Comparison of ENCODE assay signal across 21 cellular contexts in genomic region chr20:63758152-63758551, GRCh38. TPM values are rescaled to one million over a fixed set of nuclear protein-coding genes. Genes with fewer than 3 reads are reported as not detected.
DNase-seq lines count a peak whose midpoint lies in the region; ATAC-seq, FAIRE-seq and TF ChIP-seq lines count a peak whose summit lies in the region.
"Had no signal": no experiment of that assay in that cellular context is flagged by ENCODE, and none has a peak within 500 bp of the region (broad histone marks: within the 10 kb centered on the region; RNA-seq: fewer than 3 reads in every experiment).

No MANE protein-coding gene starts in this region.

- TF ChIP-seq CTCF in natural killer cell (IDR thresholded peaks at IDR 0.05) (no peak), astrocyte (IDR thresholded peaks at IDR 0.05; ENCODE audit: insufficient read depth, low read depth, low read length) (no peak), neural progenitor cell (IDR thresholded peaks at IDR 0.05) (no peak)

- H3K9ac ChIP-seq in astrocyte (ENCODE audit: low read length) = no peak overlapping the region
- no peak overlapping the region for H3K9ac ChIP-seq in neural progenitor cell

- H2AFZ ChIP-seq in astrocyte (ENCODE audit: low read depth, low read length) (no peak overlapping the region), neural progenitor cell (replicated peaks) (no peak overlapping the region)

- H3K4me3 ChIP-seq in astrocyte (ENCODE audit: insufficient read depth, low read depth, low read length) = no peak overlapping the region
- H3K4me3 ChIP-seq in neural progenitor cell = no peak overlapping the region
- H3K4me3 ChIP-seq: HAP-1 had no signal

- no peak for FAIRE-seq in astrocyte (lab: Jason Lieb, UNC)
- FAIRE-seq: A204.1, D721Med, G401.6, GM12891 had no signal

- H4K20me1 ChIP-seq in astrocyte (ENCODE audit: insufficient read depth, low read length) = peaks cover 3% of the 10 kb centered on the region
- H4K20me1 ChIP-seq in neural progenitor cell (ENCODE audit: low read depth) = no peaks in the 10 kb centered on the region

- H3K4me2 ChIP-seq in astrocyte (ENCODE audit: low read length) (no peak overlapping the region), neural progenitor cell (no peak overlapping the region)

- H3K9me3 ChIP-seq in astrocyte (ENCODE audit: insufficient read depth, low read depth, low read length) (no peaks in the 10 kb centered on the region), neural progenitor cell (ENCODE audit: low read depth) (no peaks in the 10 kb centered on the region)
- H3K9me3 ChIP-seq: BE2C, HAP-1 had no signal

- H3K79me2 ChIP-seq in astrocyte (ENCODE audit: insufficient read depth, low read length) (no peaks in the 10 kb centered on the region), neural progenitor cell (ENCODE audit: low read depth) (no peaks in the 10 kb centered on the region)

- no peaks in the 10 kb centered on the region for H3F3A ChIP-seq in neural progenitor cell (ENCODE audit: low read depth)

- H3K4me3 Mint-ChIP-seq in natural killer cell (no peak overlapping the region), astrocyte (ENCODE audit: unreplicated experiment) (no peak overlapping the region), neural progenitor cell (no peak overlapping the region)
- H3K4me3 Mint-ChIP-seq in natural killer cell treated with Interleukin-12 subunit alpha and Interleukin-12 subunit beta and Interleukin-15 and Interleukin-18, amount 100 ng/mL, for 72 hours = no peak overlapping the region
- H3K4me3 Mint-ChIP-seq: CD8-positive, alpha-beta T cell; HFFc6 had no signal

- DNase-seq in natural killer cell = no peak
- DNase-seq in natural killer cell treated with Interleukin-12 subunit alpha and Interleukin-12 subunit beta and Interleukin-15 and Interleukin-18, amount 100 ng/mL, for 72 hours (ENCODE audit: low spot score) = no peak
- DNase-seq in astrocyte (ENCODE audit: low read depth) = no peak
- DNase-seq in neural progenitor cell (ENCODE audit: low spot score) = no peak
- no peak for DNase-seq in AML-193 (lab: John Stamatoyannopoulos, UW)
- DNase-seq: BE2C; CD8-positive, alpha-beta T cell; COR-L47; DMS153; DMS79 treated with DMSO at 0.1 percent for 48 hours; EL; GOT3; HFFc6 had no signal

- H3K27me3 Mint-ChIP-seq in natural killer cell (ENCODE audit: low read depth in 2 of 2) = no peaks in the 10 kb centered on the region
- no peaks in the 10 kb centered on the region for H3K27me3 Mint-ChIP-seq in natural killer cell treated with Interleukin-12 subunit alpha and Interleukin-12 subunit beta and Interleukin-15 and Interleukin-18, amount 100 ng/mL, for 72 hours
- no peaks in the 10 kb centered on the region for H3K27me3 Mint-ChIP-seq in astrocyte (ENCODE audit: low read depth, unreplicated experiment)
- peaks cover 2% of the 10 kb centered on the region for H3K27me3 Mint-ChIP-seq in neural progenitor cell (ENCODE audit: insufficient read depth, low read depth)

- no peak overlapping the region for H3K27ac ChIP-seq in astrocyte (ENCODE audit: low read depth, low read length)
- H3K27ac ChIP-seq in neural progenitor cell = no peak overlapping the region
- H3K27ac ChIP-seq: C4-2B had no signal

- H3K9me3 Mint-ChIP-seq in natural killer cell (no peaks in the 10 kb centered on the region), astrocyte (ENCODE audit: unreplicated experiment) (peaks cover 2% of the 10 kb centered on the region), neural progenitor cell (peaks cover 2% of the 10 kb centered on the region)
- H3K9me3 Mint-ChIP-seq in natural killer cell treated with Interleukin-12 subunit alpha and Interleukin-12 subunit beta and Interleukin-15 and Interleukin-18, amount 100 ng/mL, for 72 hours = no peaks in the 10 kb centered on the region
- H3K9me3 Mint-ChIP-seq: CD8-positive, alpha-beta T cell; HFFc6 had no signal

- H3K4me1 Mint-ChIP-seq in natural killer cell = peaks cover 17 to 43% of the 10 kb centered on the region in 2 donors
- peaks cover 11 to 31% of the 10 kb centered on the region in 2 donors for H3K4me1 Mint-ChIP-seq in natural killer cell treated with Interleukin-12 subunit alpha and Interleukin-12 subunit beta and Interleukin-15 and Interleukin-18, amount 100 ng/mL, for 72 hours (ENCODE audit: low read depth in 2 of 2)
- peaks cover 4% of the 10 kb centered on the region for H3K4me1 Mint-ChIP-seq in astrocyte (ENCODE audit: low read depth, unreplicated experiment)
- peaks cover 7% of the 10 kb centered on the region for H3K4me1 Mint-ChIP-seq in neural progenitor cell

- no peak for ATAC-seq in natural killer cell
- no peak for ATAC-seq in natural killer cell treated with Interleukin-12 subunit alpha and Interleukin-12 subunit beta and Interleukin-15 and Interleukin-18, amount 100 ng/mL, for 72 hours
- ATAC-seq in SK-N-SH treated with all-trans-retinoic acid at 6 μM for 48 hours = no peak
- no peak for ATAC-seq in GM21717 (IDR thresholded peaks at IDR 0.05; ENCODE audit: unreplicated experiment)
- ATAC-seq: CD8-positive, alpha-beta T cell had no signal

- H3K36me3 ChIP-seq in astrocyte (ENCODE audit: insufficient read depth, low read length) (no peaks in the 10 kb centered on the region), neural progenitor cell (no peaks in the 10 kb centered on the region)
- H3K36me3 ChIP-seq: BE2C, HAP-1 had no signal

- intact Hi-C loops in natural killer cell (cut with micrococcal nuclease) = no loop called here

- H3K4me1 ChIP-seq in astrocyte (ENCODE audit: insufficient read depth, low read length) (no peaks in the 10 kb centered on the region), neural progenitor cell (no peaks in the 10 kb centered on the region)
- H3K4me1 ChIP-seq: BE2C, HAP-1 had no signal

- H3K36me3 Mint-ChIP-seq in natural killer cell = no peaks in the 10 kb centered on the region
- H3K36me3 Mint-ChIP-seq in natural killer cell treated with Interleukin-12 subunit alpha and Interleukin-12 subunit beta and Interleukin-15 and Interleukin-18, amount 100 ng/mL, for 72 hours = no peaks in the 10 kb centered on the region
- peaks cover 12% of the 10 kb centered on the region for H3K36me3 Mint-ChIP-seq in astrocyte (ENCODE audit: low read depth, unreplicated experiment)
- peaks cover 5% of the 10 kb centered on the region for H3K36me3 Mint-ChIP-seq in neural progenitor cell
- H3K36me3 Mint-ChIP-seq: CD8-positive, alpha-beta T cell had no signal

- no peaks in the 10 kb centered on the region for H3K27me3 ChIP-seq in astrocyte (ENCODE audit: insufficient read depth, low read length)
- H3K27me3 ChIP-seq in neural progenitor cell = no peaks in the 10 kb centered on the region
- H3K27me3 ChIP-seq: BE2C had no signal

- peak overlapping the region; percentile 17 to 42 for H3K27ac Mint-ChIP-seq in natural killer cell
- H3K27ac Mint-ChIP-seq in natural killer cell treated with Interleukin-12 subunit alpha and Interleukin-12 subunit beta and Interleukin-15 and Interleukin-18, amount 100 ng/mL, for 72 hours = peak overlapping the region in 1 of 2 donors; percentile 52
- H3K27ac Mint-ChIP-seq in astrocyte (ENCODE audit: unreplicated experiment) = peak overlapping the region; percentile 72
- H3K27ac Mint-ChIP-seq in neural progenitor cell = peak overlapping the region; percentile 6
- H3K27ac Mint-ChIP-seq: CD8-positive, alpha-beta T cell; HFFc6 had no signal

TF ChIP-seq in SK-N-SH treated with all-trans-retinoic acid at 6 μM for 48 hours, 23 proteins besides CTCF, POLR2A, EP300 and RAD21:
- TF ChIP-seq BACH2 (CRISPR knock-in tag; IDR thresholded peaks at IDR 0.05; ENCODE audit: borderline replicate concordance) (no peak), CSDC2 (CRISPR knock-in tag; IDR thresholded peaks at IDR 0.05) (no peak)
TF ChIP-seq in SK-N-SH treated with all-trans-retinoic acid at 6 μM for 48 hours: peak in this region for 0.

RNA-seq across cellular contexts. Expression of gene SLC2A4RG, which starts 18.6 kb away (rescaled TPM):
- total RNA-seq in natural killer cell (100 to 1,000 TPM in 1 of 3 donors, 10 to 100 TPM in 2; 90.4 to 100 (median 95.5) TPM), astrocyte (65.6 and 68.3 TPM in 2 replicates), neural progenitor cell (ENCODE audit: low replicate concordance) (12.0 and 58.0 TPM in 2 replicates)
- 10 to 100 TPM; 21.0 to 31.1 TPM for total RNA-seq in natural killer cell treated with Interleukin-12 subunit alpha and Interleukin-12 subunit beta and Interleukin-15 and Interleukin-18, amount 100 ng/mL, for 72 hours

RNA-seq across cellular contexts. Expression of gene LIME1, which starts 21.7 kb away (rescaled TPM):
- total RNA-seq in natural killer cell (10 to 100 TPM; 86.5 to 94.4 (median 91.7) TPM), astrocyte (7.6 TPM in 2 replicates), neural progenitor cell (ENCODE audit: low replicate concordance) (0.47 and 10.9 TPM in 2 replicates)
- total RNA-seq in natural killer cell treated with Interleukin-12 subunit alpha and Interleukin-12 subunit beta and Interleukin-15 and Interleukin-18, amount 100 ng/mL, for 72 hours = 10 to 100 TPM in 1 of 2 donors, 1 to 10 TPM in 1; 9.3 to 15.7 TPM

RNA-seq across cellular contexts. Expression of gene ZGPAT, which starts 50.3 kb away (rescaled TPM):
- total RNA-seq in natural killer cell (10 to 100 TPM; 39.3 to 47.7 (median 46.1) TPM), astrocyte (24.8 and 25.5 TPM in 2 replicates), neural progenitor cell (ENCODE audit: low replicate concordance) (8.2 and 26.8 TPM in 2 replicates)
- 10 to 100 TPM; 40.8 to 53.0 TPM for total RNA-seq in natural killer cell treated with Interleukin-12 subunit alpha and Interleukin-12 subunit beta and Interleukin-15 and Interleukin-18, amount 100 ng/mL, for 72 hours

RNA-seq across cellular contexts. Expression of gene ARFRP1, which starts 50.4 kb away (rescaled TPM):
- total RNA-seq in natural killer cell = 10 to 100 TPM; 43.9 to 55.8 (median 50.6) TPM
- 10 to 100 TPM; 52.4 to 87.0 TPM for total RNA-seq in natural killer cell treated with Interleukin-12 subunit alpha and Interleukin-12 subunit beta and Interleukin-15 and Interleukin-18, amount 100 ng/mL, for 72 hours
- 30.0 and 32.5 TPM in 2 replicates for total RNA-seq in astrocyte
- 18.3 and 32.6 TPM in 2 replicates for total RNA-seq in neural progenitor cell (ENCODE audit: low replicate concordance)
